1 cellular context compared by ENCODE assay signal in the genomic region with DNA sequence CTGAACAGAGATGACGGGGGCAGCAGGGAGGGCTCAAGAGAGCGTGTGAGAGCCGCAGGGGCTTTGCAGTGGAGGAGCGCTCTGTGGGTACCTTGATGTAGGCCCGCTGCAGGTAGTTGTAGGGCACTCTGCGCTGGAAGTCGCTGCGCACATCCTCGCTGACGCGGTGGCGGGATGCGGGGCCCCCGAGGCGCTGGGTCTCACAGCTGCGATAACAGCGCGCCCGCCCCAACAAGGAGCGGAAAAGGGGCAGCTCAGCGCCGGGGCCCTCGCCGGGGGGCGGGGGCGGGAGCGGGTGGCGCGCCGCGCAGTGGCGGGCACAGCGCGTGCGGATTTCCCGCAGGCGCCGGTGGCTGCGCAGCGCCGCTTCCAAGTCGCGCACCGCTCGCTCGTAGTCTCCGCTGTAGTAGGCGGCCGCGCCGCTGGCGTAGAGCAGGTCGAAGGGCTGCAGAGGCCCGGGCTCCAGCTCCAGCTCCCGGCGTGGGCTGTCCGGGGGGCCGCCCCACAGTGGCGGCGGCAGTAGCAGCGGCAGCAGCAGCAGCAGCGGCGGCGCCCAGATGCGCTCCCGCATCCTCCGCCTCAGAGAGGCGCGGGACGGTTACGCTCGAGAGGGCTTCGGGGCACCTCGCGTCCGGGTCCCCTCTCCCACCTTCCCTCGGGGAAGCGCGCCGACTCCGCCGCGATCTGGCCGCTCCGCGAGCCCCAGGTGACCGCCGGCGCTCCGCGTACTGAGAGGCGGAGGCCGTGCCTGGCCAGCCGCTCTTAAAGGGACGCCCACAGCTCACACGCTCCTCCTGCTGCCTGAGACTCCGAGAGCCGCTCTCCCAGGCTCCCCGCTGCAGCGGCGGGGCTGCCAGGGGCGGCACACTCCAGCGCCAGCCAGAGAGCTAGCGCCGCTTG.
TF ChIP-seq lines count a peak whose summit lies in the region.

A gene with protein sequence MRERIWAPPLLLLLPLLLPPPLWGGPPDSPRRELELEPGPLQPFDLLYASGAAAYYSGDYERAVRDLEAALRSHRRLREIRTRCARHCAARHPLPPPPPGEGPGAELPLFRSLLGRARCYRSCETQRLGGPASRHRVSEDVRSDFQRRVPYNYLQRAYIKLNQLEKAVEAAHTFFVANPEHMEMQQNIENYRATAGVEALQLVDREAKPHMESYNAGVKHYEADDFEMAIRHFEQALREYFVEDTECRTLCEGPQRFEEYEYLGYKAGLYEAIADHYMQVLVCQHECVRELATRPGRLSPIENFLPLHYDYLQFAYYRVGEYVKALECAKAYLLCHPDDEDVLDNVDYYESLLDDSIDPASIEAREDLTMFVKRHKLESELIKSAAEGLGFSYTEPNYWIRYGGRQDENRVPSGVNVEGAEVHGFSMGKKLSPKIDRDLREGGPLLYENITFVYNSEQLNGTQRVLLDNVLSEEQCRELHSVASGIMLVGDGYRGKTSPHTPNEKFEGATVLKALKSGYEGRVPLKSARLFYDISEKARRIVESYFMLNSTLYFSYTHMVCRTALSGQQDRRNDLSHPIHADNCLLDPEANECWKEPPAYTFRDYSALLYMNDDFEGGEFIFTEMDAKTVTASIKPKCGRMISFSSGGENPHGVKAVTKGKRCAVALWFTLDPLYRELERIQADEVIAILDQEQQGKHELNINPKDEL (minus strand): TSS at position 737 of the 900 bp plus-strand sequence. CDS start 166 bp downstream, at position 571.

TF ChIP-seq in HepG2, 621 proteins besides CTCF, POLR2A, EP300 and RAD21 (continued from another document and continues in another):
- TF ChIP-seq SKIL (CRISPR knock-in tag; IDR thresholded peaks at IDR 0.05; ENCODE audit: borderline replicate concordance) (no peak), HNRNPLL (IDR thresholded peaks at IDR 0.05; ENCODE audit: low read depth, low read length, poor library complexity, severe bottlenecking) (peak; percentile 99), REL (CRISPR knock-in tag; conservative IDR thresholded peaks at IDR 0.05) (no peak), ZNF678 (CRISPR knock-in tag; IDR thresholded peaks at IDR 0.05) (no peak), REST (IDR thresholded peaks at IDR 0.05; ENCODE audit: borderline replicate concordance in 1 of 2, low read depth in 1 of 2, low read length in 2 of 2) (no peak), DNMT3B (CRISPR knock-in tag; conservative IDR thresholded peaks at IDR 0.05) (no peak), ZFX (CRISPR knock-in tag; IDR thresholded peaks at IDR 0.05; ENCODE audit: low read depth) (no peak), PHF8 (CRISPR knock-in tag; IDR thresholded peaks at IDR 0.05) (peak; percentile 22; the same call in 1 of the 2 replicates), ZNF563 (CRISPR knock-in tag; IDR thresholded peaks at IDR 0.05) (0 out of 2 replicates have a peak, but pooled peaks have one; percentile 32), TIGD3 (CRISPR knock-in tag; IDR thresholded peaks at IDR 0.05; ENCODE audit: borderline replicate concordance) (no peak), SKI (IDR thresholded peaks at IDR 0.05; ENCODE audit: partially characterized antibody) (no peak), ZSCAN22 (CRISPR knock-in tag; IDR thresholded peaks at IDR 0.05) (no peak), ZNF136 (CRISPR knock-in tag; IDR thresholded peaks at IDR 0.05; ENCODE audit: low read depth) (no peak), HOXA7 (CRISPR knock-in tag; IDR thresholded peaks at IDR 0.05) (no peak), KLF12 (CRISPR knock-in tag; IDR thresholded peaks at IDR 0.05; ENCODE audit: borderline replicate concordance) (no peak), GABPA (IDR thresholded peaks at IDR 0.05; ENCODE audit: low read depth, low read length) (no peak), GABPA (CRISPR knock-in tag; IDR thresholded peaks at IDR 0.05; ENCODE audit: low read depth) (no peak), ZNF569 (CRISPR knock-in tag; IDR thresholded peaks at IDR 0.05; ENCODE audit: borderline replicate concordance) (no peak), RCOR2 (CRISPR knock-in tag; IDR thresholded peaks at IDR 0.05) (no peak), TBP (CRISPR knock-in tag; IDR thresholded peaks at IDR 0.05) (no peak), ZKSCAN8 (CRISPR knock-in tag; IDR thresholded peaks at IDR 0.05; ENCODE audit: borderline replicate concordance) (no peak), SALL2 (CRISPR knock-in tag; IDR thresholded peaks at IDR 0.05) (no peak), ZSCAN21 (CRISPR knock-in tag; IDR thresholded peaks at IDR 0.05; ENCODE audit: borderline replicate concordance) (no peak; the same call in 1 of the 2 replicates), CAMTA2 (CRISPR knock-in tag; IDR thresholded peaks at IDR 0.05; ENCODE audit: borderline replicate concordance) (no peak), ISL2 (CRISPR knock-in tag; IDR thresholded peaks at IDR 0.05) (0 out of 2 replicates have a peak, but pooled peaks have one; percentile 39)
- TF ChIP-seq, protein P1, sequence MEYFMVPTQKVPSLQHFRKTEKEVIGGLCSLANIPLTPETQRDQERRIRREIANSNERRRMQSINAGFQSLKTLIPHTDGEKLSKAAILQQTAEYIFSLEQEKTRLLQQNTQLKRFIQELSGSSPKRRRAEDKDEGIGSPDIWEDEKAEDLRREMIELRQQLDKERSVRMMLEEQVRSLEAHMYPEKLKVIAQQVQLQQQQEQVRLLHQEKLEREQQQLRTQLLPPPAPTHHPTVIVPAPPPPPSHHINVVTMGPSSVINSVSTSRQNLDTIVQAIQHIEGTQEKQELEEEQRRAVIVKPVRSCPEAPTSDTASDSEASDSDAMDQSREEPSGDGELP (IDR thresholded peaks at IDR 0.05; ENCODE audit: borderline replicate concordance, low read depth): peak; percentile 16; the same call in 1 of the 2 replicates
- TF ChIP-seq, protein P2, sequence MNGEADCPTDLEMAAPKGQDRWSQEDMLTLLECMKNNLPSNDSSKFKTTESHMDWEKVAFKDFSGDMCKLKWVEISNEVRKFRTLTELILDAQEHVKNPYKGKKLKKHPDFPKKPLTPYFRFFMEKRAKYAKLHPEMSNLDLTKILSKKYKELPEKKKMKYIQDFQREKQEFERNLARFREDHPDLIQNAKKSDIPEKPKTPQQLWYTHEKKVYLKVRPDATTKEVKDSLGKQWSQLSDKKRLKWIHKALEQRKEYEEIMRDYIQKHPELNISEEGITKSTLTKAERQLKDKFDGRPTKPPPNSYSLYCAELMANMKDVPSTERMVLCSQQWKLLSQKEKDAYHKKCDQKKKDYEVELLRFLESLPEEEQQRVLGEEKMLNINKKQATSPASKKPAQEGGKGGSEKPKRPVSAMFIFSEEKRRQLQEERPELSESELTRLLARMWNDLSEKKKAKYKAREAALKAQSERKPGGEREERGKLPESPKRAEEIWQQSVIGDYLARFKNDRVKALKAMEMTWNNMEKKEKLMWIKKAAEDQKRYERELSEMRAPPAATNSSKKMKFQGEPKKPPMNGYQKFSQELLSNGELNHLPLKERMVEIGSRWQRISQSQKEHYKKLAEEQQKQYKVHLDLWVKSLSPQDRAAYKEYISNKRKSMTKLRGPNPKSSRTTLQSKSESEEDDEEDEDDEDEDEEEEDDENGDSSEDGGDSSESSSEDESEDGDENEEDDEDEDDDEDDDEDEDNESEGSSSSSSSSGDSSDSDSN (CRISPR knock-in tag; IDR thresholded peaks at IDR 0.05): peak; percentile 94
- TF ChIP-seq, protein P3, sequence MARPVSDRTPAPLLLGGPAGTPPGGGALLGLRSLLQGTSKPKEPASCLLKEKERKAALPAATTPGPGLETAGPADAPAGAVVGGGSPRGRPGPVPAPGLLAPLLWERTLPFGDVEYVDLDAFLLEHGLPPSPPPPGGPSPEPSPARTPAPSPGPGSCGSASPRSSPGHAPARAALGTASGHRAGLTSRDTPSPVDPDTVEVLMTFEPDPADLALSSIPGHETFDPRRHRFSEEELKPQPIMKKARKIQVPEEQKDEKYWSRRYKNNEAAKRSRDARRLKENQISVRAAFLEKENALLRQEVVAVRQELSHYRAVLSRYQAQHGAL (CRISPR knock-in tag; IDR thresholded peaks at IDR 0.05; ENCODE audit: not compliant biosample characterization): no peak
- TF ChIP-seq, protein P4, sequence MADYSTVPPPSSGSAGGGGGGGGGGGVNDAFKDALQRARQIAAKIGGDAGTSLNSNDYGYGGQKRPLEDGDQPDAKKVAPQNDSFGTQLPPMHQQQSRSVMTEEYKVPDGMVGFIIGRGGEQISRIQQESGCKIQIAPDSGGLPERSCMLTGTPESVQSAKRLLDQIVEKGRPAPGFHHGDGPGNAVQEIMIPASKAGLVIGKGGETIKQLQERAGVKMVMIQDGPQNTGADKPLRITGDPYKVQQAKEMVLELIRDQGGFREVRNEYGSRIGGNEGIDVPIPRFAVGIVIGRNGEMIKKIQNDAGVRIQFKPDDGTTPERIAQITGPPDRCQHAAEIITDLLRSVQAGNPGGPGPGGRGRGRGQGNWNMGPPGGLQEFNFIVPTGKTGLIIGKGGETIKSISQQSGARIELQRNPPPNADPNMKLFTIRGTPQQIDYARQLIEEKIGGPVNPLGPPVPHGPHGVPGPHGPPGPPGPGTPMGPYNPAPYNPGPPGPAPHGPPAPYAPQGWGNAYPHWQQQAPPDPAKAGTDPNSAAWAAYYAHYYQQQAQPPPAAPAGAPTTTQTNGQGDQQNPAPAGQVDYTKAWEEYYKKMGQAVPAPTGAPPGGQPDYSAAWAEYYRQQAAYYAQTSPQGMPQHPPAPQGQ (CRISPR knock-in tag; IDR thresholded peaks at IDR 0.05; ENCODE audit: borderline replicate concordance): no peak
- TF ChIP-seq, protein P5, sequence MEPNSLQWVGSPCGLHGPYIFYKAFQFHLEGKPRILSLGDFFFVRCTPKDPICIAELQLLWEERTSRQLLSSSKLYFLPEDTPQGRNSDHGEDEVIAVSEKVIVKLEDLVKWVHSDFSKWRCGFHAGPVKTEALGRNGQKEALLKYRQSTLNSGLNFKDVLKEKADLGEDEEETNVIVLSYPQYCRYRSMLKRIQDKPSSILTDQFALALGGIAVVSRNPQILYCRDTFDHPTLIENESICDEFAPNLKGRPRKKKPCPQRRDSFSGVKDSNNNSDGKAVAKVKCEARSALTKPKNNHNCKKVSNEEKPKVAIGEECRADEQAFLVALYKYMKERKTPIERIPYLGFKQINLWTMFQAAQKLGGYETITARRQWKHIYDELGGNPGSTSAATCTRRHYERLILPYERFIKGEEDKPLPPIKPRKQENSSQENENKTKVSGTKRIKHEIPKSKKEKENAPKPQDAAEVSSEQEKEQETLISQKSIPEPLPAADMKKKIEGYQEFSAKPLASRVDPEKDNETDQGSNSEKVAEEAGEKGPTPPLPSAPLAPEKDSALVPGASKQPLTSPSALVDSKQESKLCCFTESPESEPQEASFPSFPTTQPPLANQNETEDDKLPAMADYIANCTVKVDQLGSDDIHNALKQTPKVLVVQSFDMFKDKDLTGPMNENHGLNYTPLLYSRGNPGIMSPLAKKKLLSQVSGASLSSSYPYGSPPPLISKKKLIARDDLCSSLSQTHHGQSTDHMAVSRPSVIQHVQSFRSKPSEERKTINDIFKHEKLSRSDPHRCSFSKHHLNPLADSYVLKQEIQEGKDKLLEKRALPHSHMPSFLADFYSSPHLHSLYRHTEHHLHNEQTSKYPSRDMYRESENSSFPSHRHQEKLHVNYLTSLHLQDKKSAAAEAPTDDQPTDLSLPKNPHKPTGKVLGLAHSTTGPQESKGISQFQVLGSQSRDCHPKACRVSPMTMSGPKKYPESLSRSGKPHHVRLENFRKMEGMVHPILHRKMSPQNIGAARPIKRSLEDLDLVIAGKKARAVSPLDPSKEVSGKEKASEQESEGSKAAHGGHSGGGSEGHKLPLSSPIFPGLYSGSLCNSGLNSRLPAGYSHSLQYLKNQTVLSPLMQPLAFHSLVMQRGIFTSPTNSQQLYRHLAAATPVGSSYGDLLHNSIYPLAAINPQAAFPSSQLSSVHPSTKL (CRISPR knock-in tag; IDR thresholded peaks at IDR 0.05): peak; percentile 43; the same call in 1 of the 2 replicates
